Comparison of ENCODE assay signal across 1 cellular context in genomic region chr11:12733091-12733490, GRCh38.
TF ChIP-seq lines count a peak whose summit lies in the region.

No MANE protein-coding gene starts in this region.

TF ChIP-seq in GM23338, 12 proteins besides CTCF, POLR2A, EP300 and RAD21:
- TF ChIP-seq ETS1 (IDR thresholded peaks at IDR 0.05) (no peak), JUNB (IDR thresholded peaks at IDR 0.05; ENCODE audit: unreplicated experiment) (no peak), EZH2phosphoT487 (IDR thresholded peaks at IDR 0.05; ENCODE audit: unreplicated experiment) (no peak), STAT1 (IDR thresholded peaks at IDR 0.05; ENCODE audit: unreplicated experiment) (no peak), ZNF462 (CRISPR knock-in tag; IDR thresholded peaks at IDR 0.05) (no peak), POLR2AphosphoS5 (IDR thresholded peaks at IDR 0.05; ENCODE audit: low read depth) (no peak), CREB1 (CRISPR knock-in tag; IDR thresholded peaks at IDR 0.05; ENCODE audit: low read depth) (no peak), EZH2 (IDR thresholded peaks at IDR 0.05; ENCODE audit: low read depth, unreplicated experiment) (no peak), NANOG (IDR thresholded peaks at IDR 0.05; ENCODE audit: borderline replicate concordance) (no peak), ZNF331 (CRISPR knock-in tag; IDR thresholded peaks at IDR 0.05; ENCODE audit: low read depth) (no peak), ZNF114 (CRISPR knock-in tag; IDR thresholded peaks at IDR 0.05) (no peak), REST (IDR thresholded peaks at IDR 0.05; ENCODE audit: unreplicated experiment) (no peak)
